Comparison of ENCODE assay signal across 1 cellular context in genomic region chr4:4226606-4227438, GRCh38.
TF ChIP-seq lines count a peak whose summit lies in the region.

TSS of gene OTOP1 (minus strand) at chr4:4226929. CDS start at chr4:4226864, 65 bp downstream.

TF ChIP-seq in WTC11, 78 proteins besides CTCF, POLR2A, EP300 and RAD21 (continued from another document):
- TF ChIP-seq ZNF532 (CRISPR knock-in tag; IDR thresholded peaks at IDR 0.05; ENCODE audit: borderline replicate concordance) (no peak), IRF2 (CRISPR knock-in tag; IDR thresholded peaks at IDR 0.05; ENCODE audit: borderline replicate concordance, low read depth) (no peak), SP1 (CRISPR knock-in tag; conservative IDR thresholded peaks at IDR 0.05) (no peak), SMAD4 (CRISPR knock-in tag; IDR thresholded peaks at IDR 0.05) (no peak), FOXP4 (CRISPR knock-in tag; IDR thresholded peaks at IDR 0.05) (no peak)
